Comparison of ENCODE assay signal across 23 cellular contexts in genomic region chr16:88826070-88826840, GRCh38. TPM values are rescaled to one million over a fixed set of nuclear protein-coding genes. Genes with fewer than 3 reads are reported as not detected.
DNase-seq lines count a peak whose midpoint lies in the region; ATAC-seq and TF ChIP-seq lines count a peak whose summit lies in the region.
"Had no signal": no experiment of that assay in that cellular context is flagged by ENCODE, and none has a peak within 500 bp of the region (broad histone marks: within the 10 kb centered on the region; RNA-seq: fewer than 3 reads in every experiment).

No MANE protein-coding gene starts in this region.

- H3K27me3 Mint-ChIP-seq in stimulated activated naive CD8-positive, alpha-beta T cell treated with anti-CD3 and anti-CD28 coated beads, Interleukin-15, amount 100 ng/mL, for 72 hours = no peaks in the 10 kb centered on the region
- H3K27me3 Mint-ChIP-seq: CD4-positive, alpha-beta memory T cell had no signal

- TF ChIP-seq CTCF in foreskin keratinocyte (conservative IDR thresholded peaks at IDR 0.05) = no peak

- no peaks in the 10 kb centered on the region for H3K4me1 ChIP-seq in foreskin keratinocyte

- no peaks in the 10 kb centered on the region for H3K27me3 ChIP-seq in foreskin keratinocyte
- H3K27me3 ChIP-seq: BLaER1 treated with 17β-estradiol and CSF1 and Interleukin-3, amounts not matched to agents 10 nM and 100 nM had no signal

- no peak overlapping the region for H3K27ac ChIP-seq in foreskin keratinocyte
- H3K27ac ChIP-seq: BLaER1 treated with 17β-estradiol and CSF1 and Interleukin-3, amounts not matched to agents 10 nM and 100 nM; HL-60 had no signal

- H3K36me3 Mint-ChIP-seq in stimulated activated effector memory CD8-positive, alpha-beta T cell treated with anti-CD3 and anti-CD28 coated beads, Interleukin-12 subunit alpha, Interleukin-12 subunit beta, amount 100 ng/mL, for 72 hours = no peaks in the 10 kb centered on the region

- no peaks in the 10 kb centered on the region for H3K9me3 Mint-ChIP-seq in stimulated activated naive CD8-positive, alpha-beta T cell treated with anti-CD3 and anti-CD28 coated beads, Interleukin-15, amount 100 ng/mL, for 72 hours
- H3K9me3 Mint-ChIP-seq in stimulated activated effector memory CD8-positive, alpha-beta T cell treated with anti-CD3 and anti-CD28 coated beads, Interleukin-12 subunit alpha, Interleukin-12 subunit beta, amount 100 ng/mL, for 72 hours = no peaks in the 10 kb centered on the region
- H3K9me3 Mint-ChIP-seq: CD4-positive, alpha-beta memory T cell; HFFc6 had no signal

- ATAC-seq in stimulated activated naive CD8-positive, alpha-beta T cell treated with anti-CD3 and anti-CD28 coated beads, Interleukin-15, amount 100 ng/mL, for 72 hours = peak; percentile 36
- no peak for ATAC-seq in stimulated activated naive CD8-positive, alpha-beta T cell treated with anti-CD3 and anti-CD28 coated beads, Interleukin-15, Interleukin-2, amounts not matched to agents 100 U/mL and 50 U/mL, for 24 hours
- ATAC-seq in foreskin keratinocyte (peak; percentile 9), HG03025 (IDR thresholded peaks at IDR 0.05; ENCODE audit: low FRiP score, unreplicated experiment) (no peak)
- peak; percentile 9 for ATAC-seq in stimulated activated effector memory CD8-positive, alpha-beta T cell treated with anti-CD3 and anti-CD28 coated beads, Interleukin-12 subunit alpha, Interleukin-12 subunit beta, amount 100 ng/mL, for 72 hours
- ATAC-seq: HepG2 had no signal

- peak overlapping the region; percentile 19 to 35 for H3K27ac Mint-ChIP-seq in stimulated activated naive CD8-positive, alpha-beta T cell treated with anti-CD3 and anti-CD28 coated beads, Interleukin-15, amount 100 ng/mL, for 72 hours
- no peak overlapping the region for H3K27ac Mint-ChIP-seq in stimulated activated effector memory CD8-positive, alpha-beta T cell treated with anti-CD3 and anti-CD28 coated beads, Interleukin-12 subunit alpha, Interleukin-12 subunit beta, amount 100 ng/mL, for 72 hours
- H3K27ac Mint-ChIP-seq: CD4-positive, alpha-beta memory T cell; HFFc6 had no signal

- no peak for DNase-seq in stimulated activated naive CD8-positive, alpha-beta T cell treated with anti-CD3 and anti-CD28 coated beads, Interleukin-15, amount 100 ng/mL, for 72 hours
- no peak for DNase-seq in stimulated activated naive CD8-positive, alpha-beta T cell treated with anti-CD3 and anti-CD28 coated beads, Interleukin-15, Interleukin-2, amounts not matched to agents 100 U/mL and 50 U/mL, for 24 hours
- DNase-seq in foreskin keratinocyte (no peak), NCI-H187 treated with DMSO at 0.1 percent for 48 hours (lab: John Stamatoyannopoulos, UW) (no peak), NOMO-1 treated with dmso at 0.1 percent for 144 hours (lab: John Stamatoyannopoulos, UW; ENCODE audit: unreplicated experiment) (no peak)
- no peak for DNase-seq in stimulated activated effector memory CD8-positive, alpha-beta T cell treated with anti-CD3 and anti-CD28 coated beads, Interleukin-12 subunit alpha, Interleukin-12 subunit beta, amount 100 ng/mL, for 72 hours (ENCODE audit: low spot score in 2 of 2)
- DNase-seq: CD4-positive, alpha-beta memory T cell; H7; HFFc6; KG1; NCI-H1105 treated with DMSO at 0.1 percent for 48 hours; NCI-H2081 treated with DMSO at 0.1 percent for 48 hours; NCI-H2171 treated with DMSO at 0.1 percent for 48 hours; NCI-H524 treated with DMSO at 0.1 percent for 48 hours; SIG-M5; SK-N-SH had no signal

- no peaks in the 10 kb centered on the region for H3K4me1 Mint-ChIP-seq in stimulated activated naive CD8-positive, alpha-beta T cell treated with anti-CD3 and anti-CD28 coated beads, Interleukin-15, amount 100 ng/mL, for 72 hours
- no peaks in the 10 kb centered on the region for H3K4me1 Mint-ChIP-seq in stimulated activated effector memory CD8-positive, alpha-beta T cell treated with anti-CD3 and anti-CD28 coated beads, Interleukin-12 subunit alpha, Interleukin-12 subunit beta, amount 100 ng/mL, for 72 hours
- H3K4me1 Mint-ChIP-seq: CD4-positive, alpha-beta memory T cell had no signal

- H3K4me3 Mint-ChIP-seq in stimulated activated naive CD8-positive, alpha-beta T cell treated with anti-CD3 and anti-CD28 coated beads, Interleukin-15, amount 100 ng/mL, for 72 hours = no peak overlapping the region
- H3K4me3 Mint-ChIP-seq in stimulated activated effector memory CD8-positive, alpha-beta T cell treated with anti-CD3 and anti-CD28 coated beads, Interleukin-12 subunit alpha, Interleukin-12 subunit beta, amount 100 ng/mL, for 72 hours = no peak overlapping the region
- H3K4me3 Mint-ChIP-seq: HFFc6 had no signal

RNA-seq across cellular contexts. Expression of gene APRT, which starts 14.5 kb away (rescaled TPM):
- total RNA-seq in foreskin keratinocyte = 174 and 188 TPM in 2 replicates
- 312 and 330 TPM in 2 replicates for polyA plus RNA-seq in foreskin keratinocyte

RNA-seq across cellular contexts. Expression of gene CDT1, which starts 22.7 kb away (rescaled TPM):
- total RNA-seq in foreskin keratinocyte = 24.1 and 26.3 TPM in 2 replicates
- 27.5 and 27.9 TPM in 2 replicates for polyA plus RNA-seq in foreskin keratinocyte

RNA-seq across cellular contexts. Expression of gene GALNS, which starts 30.5 kb away (rescaled TPM):
- total RNA-seq in foreskin keratinocyte = 15.9 and 16.7 TPM in 2 replicates
- 15.5 and 18.0 TPM in 2 replicates for polyA plus RNA-seq in foreskin keratinocyte

RNA-seq across cellular contexts. Expression of gene TRAPPC2L, which starts 30.7 kb away (rescaled TPM):
- total RNA-seq in foreskin keratinocyte = 61.8 and 62.2 TPM in 2 replicates
- 105 and 118 TPM in 2 replicates for polyA plus RNA-seq in foreskin keratinocyte

RNA-seq across cellular contexts. Expression of gene PABPN1L, which starts 40.2 kb away (rescaled TPM):
- not detected in 2 replicates for total RNA-seq in foreskin keratinocyte
- polyA plus RNA-seq in foreskin keratinocyte = not detected in 2 replicates
- total RNA-seq: CD4-positive, alpha-beta memory T cell; G401; H7; HepG2; HFFc6; HT-29; RPMI7951 had no signal
- polyA plus RNA-seq: CD4-positive, alpha-beta memory T cell; HepG2; SK-N-SH had no signal

Comparison
In these comparisons a context has a peak if more than half of its experiments do, and no peak if none do; other contexts are left out.
1. ATAC-seq: peak in stimulated activated naive CD8-positive, alpha-beta T cell treated with anti-CD3 and anti-CD28 coated beads, Interleukin-15, amount 100 ng/mL, for 72 hours (single experiment), foreskin keratinocyte (single experiment) and stimulated activated effector memory CD8-positive, alpha-beta T cell treated with anti-CD3 and anti-CD28 coated beads, Interleukin-12 subunit alpha, Interleukin-12 subunit beta, amount 100 ng/mL, for 72 hours (single experiment); none in stimulated activated naive CD8-positive, alpha-beta T cell treated with anti-CD3 and anti-CD28 coated beads, Interleukin-15, Interleukin-2, amounts not matched to agents 100 U/mL and 50 U/mL, for 24 hours (single experiment) and HG03025 (single experiment).